In genomic region chr1:80533178-80533577, GRCh38 we compare ENCODE assay signal across 22 cellular contexts.
A peak's percentile ranks its signal among the peaks of the same experiment; 100 is the strongest.
DNase-seq lines count a peak whose midpoint lies in the region; FAIRE-seq and TF ChIP-seq lines count a peak whose summit lies in the region.
"Had no signal": no experiment of that assay in that cellular context is flagged by ENCODE, and none has a peak within 500 bp of the region (broad histone marks: within the 10 kb centered on the region; RNA-seq: fewer than 3 reads in every experiment).

No MANE protein-coding gene starts in this region.

- no TSS peak for BruUV-seq in A673 (replicated peaks; lab: Mats Ljungman, UMichigan)

- no peaks in the 10 kb centered on the region for H3K79me2 ChIP-seq in astrocyte (ENCODE audit: insufficient read depth, low read length)

- H3K9me3 Mint-ChIP-seq in astrocyte (ENCODE audit: unreplicated experiment) = no peaks in the 10 kb centered on the region
- H3K9me3 Mint-ChIP-seq: activated naive CD4-positive, alpha-beta T cell treated with anti-CD3 and anti-CD28 coated beads, Interleukin-2, amount 50 U/mL, for 24 hours had no signal

- intact Hi-C loops in A673 (cut with micrococcal nuclease; ENCODE audit: unreplicated experiment) = no loop called here
- intact Hi-C loops in adrenal gland (cut with DNase I) = no loop called here

- CTCF ChIA-PET in A673 (lab: Charles Lee) = no interaction called here

- no peaks in the 10 kb centered on the region for H4K20me1 ChIP-seq in astrocyte (ENCODE audit: insufficient read depth, low read length)

- H3K27ac ChIP-seq in A673 (ENCODE audit: low read depth, low read length, poor library complexity, severe bottlenecking) (peak overlapping the region; percentile 34), HUES48 (ENCODE audit: low read depth, low read length) (peak overlapping the region; percentile 72), astrocyte (ENCODE audit: low read depth, low read length) (no peak overlapping the region), iPS-18a (ENCODE audit: low read length) (peak overlapping the region; percentile 15), adrenal gland (no peak overlapping the region)
- H3K27ac ChIP-seq: ascending aorta, pancreas, suprapubic skin, uterus had no signal

- H3K36me3 ChIP-seq in A673 (ENCODE audit: insufficient read depth, low read length, poor library complexity, severe bottlenecking) (no peaks in the 10 kb centered on the region), HUES48 (ENCODE audit: control insufficient read depth, insufficient read depth, low read length) (no peaks in the 10 kb centered on the region), astrocyte (ENCODE audit: insufficient read depth, low read length) (no peaks in the 10 kb centered on the region), iPS-18a (ENCODE audit: control insufficient read depth, low read depth, low read length) (no peaks in the 10 kb centered on the region), adrenal gland (replicated peaks in 1 of 2) (no peaks in the 10 kb centered on the region)
- H3K36me3 ChIP-seq: ascending aorta, pancreas, suprapubic skin, uterus had no signal

- H3K9ac ChIP-seq in HUES48 (ENCODE audit: low read depth, low read length) (no peak overlapping the region), astrocyte (ENCODE audit: low read length) (no peak overlapping the region), iPS-18a (ENCODE audit: low read length) (peak overlapping the region; percentile 32)

- H3K4me1 Mint-ChIP-seq in astrocyte (ENCODE audit: low read depth, unreplicated experiment) = peaks cover 42% of the 10 kb centered on the region
- H3K4me1 Mint-ChIP-seq: CD14-positive monocyte had no signal

- no peak for TF ChIP-seq CTCF in A673 (conservative IDR thresholded peaks at IDR 0.05; ENCODE audit: low read depth, low read length)
- no peak for TF ChIP-seq CTCF in astrocyte (IDR thresholded peaks at IDR 0.05; ENCODE audit: insufficient read depth, low read depth, low read length)
- TF ChIP-seq CTCF in adrenal gland (IDR thresholded peaks at IDR 0.05) = no peak

- TF ChIP-seq POLR2A in adrenal gland (IDR thresholded peaks at IDR 0.05) = no peak

- H3K27me3 ChIP-seq in A673 (replicated peaks; ENCODE audit: insufficient read depth, low read depth, low read length, poor library complexity) (no peaks in the 10 kb centered on the region), HUES48 (ENCODE audit: control insufficient read depth, insufficient read depth, low read length) (no peaks in the 10 kb centered on the region), astrocyte (ENCODE audit: insufficient read depth, low read length) (no peaks in the 10 kb centered on the region), iPS-18a (ENCODE audit: control insufficient read depth, insufficient read depth, low read length) (no peaks in the 10 kb centered on the region), adrenal gland (no peaks in the 10 kb centered on the region)
- H3K27me3 ChIP-seq: ascending aorta, pancreas, suprapubic skin, uterus had no signal

- H3K27me3 Mint-ChIP-seq in astrocyte (ENCODE audit: low read depth, unreplicated experiment) = no peaks in the 10 kb centered on the region
- H3K27me3 Mint-ChIP-seq: activated naive CD4-positive, alpha-beta T cell treated with anti-CD3 and anti-CD28 coated beads, Interleukin-2, amount 50 U/mL, for 24 hours; naive thymus-derived CD4-positive, alpha-beta T cell had no signal

- H3K9me3 ChIP-seq in A673 (ENCODE audit: low read depth, low read length, poor library complexity, severe bottlenecking) (no peaks in the 10 kb centered on the region), HUES48 (ENCODE audit: control insufficient read depth, insufficient read depth, low read length) (no peaks in the 10 kb centered on the region), astrocyte (ENCODE audit: insufficient read depth, low read depth, low read length) (no peaks in the 10 kb centered on the region), iPS-18a (ENCODE audit: control insufficient read depth, low read depth, low read length) (no peaks in the 10 kb centered on the region), adrenal gland (replicated peaks in 1 of 3) (no peaks in the 10 kb centered on the region)
- H3K9me3 ChIP-seq: ascending aorta, pancreas, suprapubic skin, uterus had no signal

- peaks cover 26% of the 10 kb centered on the region for H3K4me1 ChIP-seq in A673 (ENCODE audit: insufficient read depth, low read length, poor library complexity, severe bottlenecking)
- H3K4me1 ChIP-seq in HUES48 (ENCODE audit: control insufficient read depth, insufficient read depth, low read length) = peaks cover 53% of the 10 kb centered on the region
- no peaks in the 10 kb centered on the region for H3K4me1 ChIP-seq in astrocyte (ENCODE audit: insufficient read depth, low read length)
- peaks cover 56% of the 10 kb centered on the region for H3K4me1 ChIP-seq in iPS-18a (ENCODE audit: control insufficient read depth, low read depth, low read length)
- peaks cover 6 to 14% of the 10 kb centered on the region in 2 donors for H3K4me1 ChIP-seq in adrenal gland (replicated peaks in 1 of 2)
- H3K4me1 ChIP-seq: ascending aorta, suprapubic skin, uterus had no signal

- H3K4me3 ChIP-seq in A673 (ENCODE audit: low read depth, low read length, poor library complexity, severe bottlenecking) (peak overlapping the region; percentile 25), HUES48 (ENCODE audit: low read depth, low read length) (no peak overlapping the region), astrocyte (ENCODE audit: insufficient read depth, low read depth, low read length) (no peak overlapping the region), iPS-18a (ENCODE audit: low read length) (no peak overlapping the region), adrenal gland (no peak overlapping the region)
- H3K4me3 ChIP-seq: ascending aorta, pancreas, suprapubic skin, uterus had no signal

- H3K36me3 Mint-ChIP-seq in astrocyte (ENCODE audit: low read depth, unreplicated experiment) = no peaks in the 10 kb centered on the region
- H3K36me3 Mint-ChIP-seq: activated naive CD4-positive, alpha-beta T cell treated with anti-CD3 and anti-CD28 coated beads, Interleukin-2, amount 50 U/mL, for 24 hours; CD14-positive monocyte; naive thymus-derived CD4-positive, alpha-beta T cell had no signal

- H3K27ac Mint-ChIP-seq in astrocyte (ENCODE audit: unreplicated experiment) = no peak overlapping the region
- H3K27ac Mint-ChIP-seq: activated naive CD4-positive, alpha-beta T cell treated with anti-CD3 and anti-CD28 coated beads, Interleukin-2, amount 50 U/mL, for 24 hours; CD14-positive monocyte; naive thymus-derived CD4-positive, alpha-beta T cell had no signal

- 49 to 59% (median 57%) methylated on average over 2 of the region's 2 CpGs for WGBS in adrenal gland, 4 donors

- no peak overlapping the region for H3K4me3 Mint-ChIP-seq in astrocyte (ENCODE audit: unreplicated experiment)
- H3K4me3 Mint-ChIP-seq: activated naive CD4-positive, alpha-beta T cell treated with anti-CD3 and anti-CD28 coated beads, Interleukin-2, amount 50 U/mL, for 24 hours; CD14-positive monocyte; naive thymus-derived CD4-positive, alpha-beta T cell had no signal

- no peak overlapping the region for H2AFZ ChIP-seq in astrocyte (ENCODE audit: low read depth, low read length)

- FAIRE-seq in astrocyte (lab: Jason Lieb, UNC) = no peak
- FAIRE-seq: G401.6, pancreas had no signal

- peak overlapping the region; percentile 31 for H3K4me2 ChIP-seq in astrocyte (ENCODE audit: low read length)

- DNase-seq in A673 (ENCODE audit: low spot score) = no peak
- no peak for DNase-seq in astrocyte (ENCODE audit: low read depth)
- no peak for DNase-seq in adrenal gland
- DNase-seq in HUDEP-2 (lab: John Stamatoyannopoulos, UW; ENCODE audit: unreplicated experiment in 76 of 76) = no peak
- no peak for DNase-seq in cortex of kidney (lab: John Stamatoyannopoulos, UW)
- DNase-seq in cerebellar cortex (ENCODE audit: low spot score) = no peak
- DNase-seq: activated CD4-positive, alpha-beta T cell treated with anti-CD3 and anti-CD28 coated beads for 48 hours; H7; left cardiac atrium; naive thymus-derived CD4-positive, alpha-beta T cell; NCI-H187 treated with DMSO at 0.1 percent for 48 hours; NCI-H2227 treated with DMSO at 0.1 percent for 48 hours; pancreas; T-helper 1 cell; uterus had no signal

- POLR2A ChIA-PET in A673 (lab: Charles Lee; ENCODE audit: low non-redundant PET) = no interaction called here

Comparison
In these comparisons a context has a peak if more than half of its experiments do, and no peak if none do; other contexts are left out.
1. H3K27ac ChIP-seq: peak in A673 (single experiment), HUES48 (single experiment) and iPS-18a (single experiment); none in astrocyte (single experiment) and adrenal gland (0 of 5).